In genomic region chr10:1461016-1461415, GRCh38 we compare ENCODE assay signal across 24 cellular contexts.
DNase-seq lines count a peak whose midpoint lies in the region; ATAC-seq and FAIRE-seq lines count a peak whose summit lies in the region.
"Had no signal": no experiment of that assay in that cellular context is flagged by ENCODE, and none has a peak within 500 bp of the region (broad histone marks: within the 10 kb centered on the region; RNA-seq: fewer than 3 reads in every experiment).

No MANE protein-coding gene starts in this region.

- H3K27me3 Mint-ChIP-seq in memory B cell, result no peaks in the 10 kb centered on the region

- DNase-seq in NCI-H1417 (lab: John Stamatoyannopoulos, UW), result peak in 2 of 3 experiments; percentile 34 to 49
- no peak for DNase-seq in NCI-H1417 treated with DMSO at 0.1 percent for 48 hours (lab: John Stamatoyannopoulos, UW)
- no peak for DNase-seq in GM19239 (ENCODE audit: insufficient read length, low spot score)
- peak; percentile 47 for DNase-seq in NCI-H774 (lab: John Stamatoyannopoulos, UW)
- no peak for DNase-seq in memory B cell (ENCODE audit: low spot score in 2 of 2)
- no peak for DNase-seq in NCI-H1092 (lab: John Stamatoyannopoulos, UW)
- no peak for DNase-seq in NCI-H1694 treated with DMSO at 0.1 percent for 48 hours (lab: John Stamatoyannopoulos, UW)
- DNase-seq in stimulated activated CD4-positive, alpha-beta T cell treated with anti-CD3 and anti-CD28 coated beads, Interleukin-2, amount 100 ng/mL, for 24 hours, result no peak
- DNase-seq: activated CD4-positive, alpha-beta T cell treated with anti-CD3 and anti-CD28 coated beads for 36 hours; activated T-cell treated with anti-CD3 and anti-CD28 coated beads, Interleukin-2, amount 50 U/mL, for 4 hours; BE2C; COR-L47; H9; heart left ventricle; kidney glomerular epithelial cell; mammary epithelial cell; NCI-H1694; NCI-H524; Peyer's patch; psoas muscle; trophoblast cell had no signal

- peaks cover 36% of the 10 kb centered on the region for H3K4me1 Mint-ChIP-seq in memory B cell
- H3K4me1 Mint-ChIP-seq: activated CD4-positive, alpha-beta T cell treated with anti-CD3 and anti-CD28 coated beads for 36 hours had no signal

- peak overlapping the region; percentile 41 for H3K27ac Mint-ChIP-seq in memory B cell
- H3K27ac Mint-ChIP-seq: activated CD4-positive, alpha-beta T cell treated with anti-CD3 and anti-CD28 coated beads for 36 hours; H9 had no signal

- peak; percentile 35 for FAIRE-seq in GM19239 (lab: Jason Lieb, UNC)
- FAIRE-seq: A204.1, TTC549 had no signal

- no peak overlapping the region for H3K4me3 Mint-ChIP-seq in memory B cell
- H3K4me3 Mint-ChIP-seq: activated CD4-positive, alpha-beta T cell treated with anti-CD3 and anti-CD28 coated beads for 36 hours; activated T-cell treated with anti-CD3 and anti-CD28 coated beads, Interleukin-2, amount 50 U/mL, for 4 hours; brain; H9 had no signal

- H3K9me3 Mint-ChIP-seq in memory B cell, result peaks cover 3% of the 10 kb centered on the region
- H3K9me3 Mint-ChIP-seq: activated T-cell treated with anti-CD3 and anti-CD28 coated beads, Interleukin-2, amount 50 U/mL, for 4 hours; H9 had no signal

- H3K36me3 Mint-ChIP-seq in memory B cell, result no peaks in the 10 kb centered on the region
- H3K36me3 Mint-ChIP-seq: brain had no signal

- ATAC-seq in memory B cell (ENCODE audit: low read depth), result peak; percentile 50
- ATAC-seq: activated CD4-positive, alpha-beta T cell treated with anti-CD3 and anti-CD28 coated beads for 36 hours; activated T-cell treated with anti-CD3 and anti-CD28 coated beads, Interleukin-2, amount 50 U/mL, for 4 hours; heart left ventricle; psoas muscle had no signal

Comparison
In these comparisons a context has a peak if more than half of its experiments do, and no peak if none do; other contexts are left out.
1. DNase-seq: peak in NCI-H1417 (2 of 3) and NCI-H774 (single experiment); none in NCI-H1417 treated with DMSO at 0.1 percent for 48 hours (single experiment), GM19239 (single experiment), memory B cell (0 of 2), NCI-H1092 (single experiment), NCI-H1694 treated with DMSO at 0.1 percent for 48 hours (single experiment) and stimulated activated CD4-positive, alpha-beta T cell treated with anti-CD3 and anti-CD28 coated beads, Interleukin-2, amount 100 ng/mL, for 24 hours (0 of 2).